Comparison of ENCODE assay signal across 14 cellular contexts in the genomic region with DNA sequence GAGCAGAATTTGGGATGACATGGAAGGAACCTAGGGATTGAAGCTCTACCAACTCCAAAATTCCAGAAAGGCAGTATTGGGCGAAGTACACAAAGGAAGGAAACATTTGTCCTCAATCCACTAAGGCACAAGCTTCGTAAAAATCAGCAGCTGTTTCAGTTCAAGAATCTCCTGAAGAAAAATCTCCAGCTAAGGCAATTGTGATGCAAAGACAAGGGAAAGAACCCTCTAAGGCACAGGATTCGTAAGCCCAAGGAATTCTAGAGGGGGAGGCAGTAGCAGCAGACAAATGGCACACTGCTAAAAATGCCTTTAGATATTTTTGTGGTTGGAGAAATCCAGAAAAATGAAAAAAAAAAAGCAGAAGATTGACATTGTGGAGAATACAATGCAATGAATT.
DNase-seq lines count a peak whose midpoint lies in the region; ATAC-seq and TF ChIP-seq lines count a peak whose summit lies in the region.
"Had no signal": no experiment of that assay in that cellular context is flagged by ENCODE, and none has a peak within 500 bp of the region (broad histone marks: within the 10 kb centered on the region; RNA-seq: fewer than 3 reads in every experiment).

No MANE protein-coding gene starts in this region.

- no peaks in the 10 kb centered on the region for H3K27me3 Mint-ChIP-seq in WTC11 (ENCODE audit: low read depth)
- H3K27me3 Mint-ChIP-seq in activated naive CD4-positive, alpha-beta T cell treated with anti-CD3 and anti-CD28 coated beads for 36 hours (ENCODE audit: low read depth): peaks cover 2% of the 10 kb centered on the region

- CTCF ChIA-PET in WTC11 (lab: Charles Lee): interaction anchor here (0.7 to 1.6 kb wide), 2 partner anchors 77 to 88 kb away, joined by 3 to 4 read pairs; no protein-coding TSS in a partner anchor
- CTCF ChIA-PET in activated naive CD4-positive, alpha-beta T cell treated with anti-CD3 and anti-CD28 coated beads for 36 hours (lab: Charles Lee): no interaction called here

- H3K4me3 ChIP-seq in H7 (ENCODE audit: insufficient read depth, low read depth, low read length): no peak overlapping the region
- H3K4me3 ChIP-seq: K562 had no signal

- DNase-seq in H7 (peak; percentile 22), WTC11 (ENCODE audit: low spot score) (no peak), iPS DF 4.7 (ENCODE audit: extremely low read depth, low spot score) (peak; percentile 28), iPS-NIHi7 (ENCODE audit: extremely low spot score) (peak; percentile 35), hypothalamus (lab: John Stamatoyannopoulos, UW) (no peak)
- no peak for DNase-seq in activated naive CD4-positive, alpha-beta T cell treated with anti-CD3 and anti-CD28 coated beads for 36 hours
- DNase-seq: BE2C; CD4-positive, alpha-beta memory T cell; DMS79; GOT3 had no signal

- ATAC-seq in WTC11 (peak; percentile 86), HG02852 (IDR thresholded peaks at IDR 0.05; ENCODE audit: unreplicated experiment) (no peak), HG03571 (IDR thresholded peaks at IDR 0.05; ENCODE audit: unreplicated experiment) (no peak)
- ATAC-seq: HCT116, K562 had no signal

- peak overlapping the region; percentile 91 for H3K27ac Mint-ChIP-seq in WTC11
- no peak overlapping the region for H3K27ac Mint-ChIP-seq in activated naive CD4-positive, alpha-beta T cell treated with anti-CD3 and anti-CD28 coated beads for 36 hours
- H3K27ac Mint-ChIP-seq: CD4-positive, alpha-beta memory T cell had no signal

- intact Hi-C loops in activated naive CD4-positive, alpha-beta T cell treated with anti-CD3 and anti-CD28 coated beads for 36 hours (cut with micrococcal nuclease): no loop called here

- H3K9me3 Mint-ChIP-seq in WTC11: no peaks in the 10 kb centered on the region
- no peaks in the 10 kb centered on the region for H3K9me3 Mint-ChIP-seq in activated naive CD4-positive, alpha-beta T cell treated with anti-CD3 and anti-CD28 coated beads for 36 hours
- H3K9me3 Mint-ChIP-seq: CD4-positive, alpha-beta memory T cell had no signal

- no peak for TF ChIP-seq CTCF in WTC11 (IDR thresholded peaks at IDR 0.05)

- peak overlapping the region; percentile 33; the same call in 1 of the 2 replicates for H3K4me3 Mint-ChIP-seq in WTC11
- H3K4me3 Mint-ChIP-seq in activated naive CD4-positive, alpha-beta T cell treated with anti-CD3 and anti-CD28 coated beads for 36 hours: no peak overlapping the region
- H3K4me3 Mint-ChIP-seq: CD4-positive, alpha-beta memory T cell had no signal

- H3K36me3 Mint-ChIP-seq in WTC11: no peaks in the 10 kb centered on the region
- H3K36me3 Mint-ChIP-seq in activated naive CD4-positive, alpha-beta T cell treated with anti-CD3 and anti-CD28 coated beads for 36 hours (ENCODE audit: low read depth): no peaks in the 10 kb centered on the region
- H3K36me3 Mint-ChIP-seq: CD4-positive, alpha-beta memory T cell had no signal

- H3K27me3 ChIP-seq in H7 (ENCODE audit: control insufficient read depth, insufficient read depth, low read length): no peaks in the 10 kb centered on the region
- H3K27me3 ChIP-seq: BE2C had no signal

- POLR2A ChIA-PET in WTC11 (lab: Charles Lee): interaction anchor here (0.5 kb wide), 1 partner anchor 254 kb away, joined by 4 read pairs; no protein-coding TSS in a partner anchor

- peaks cover 35% of the 10 kb centered on the region for H3K4me1 Mint-ChIP-seq in WTC11
- no peaks in the 10 kb centered on the region for H3K4me1 Mint-ChIP-seq in activated naive CD4-positive, alpha-beta T cell treated with anti-CD3 and anti-CD28 coated beads for 36 hours (ENCODE audit: low read depth)
- H3K4me1 Mint-ChIP-seq: CD4-positive, alpha-beta memory T cell had no signal

- H3K36me3 ChIP-seq in H7 (replicated peaks; ENCODE audit: control insufficient read depth, insufficient read depth, low read length): no peaks in the 10 kb centered on the region
- H3K36me3 ChIP-seq: BE2C had no signal

TF ChIP-seq in WTC11, 78 proteins besides CTCF, POLR2A, EP300 and RAD21:
- TF ChIP-seq TP53 (CRISPR knock-in tag; IDR thresholded peaks at IDR 0.05) (no peak), FOXP4 (CRISPR knock-in tag; IDR thresholded peaks at IDR 0.05) (no peak), USF2 (CRISPR knock-in tag; IDR thresholded peaks at IDR 0.05) (no peak)
TF ChIP-seq in WTC11: peak in this region for 0.

Comparison
In these comparisons a context has a peak if more than half of its experiments do, and no peak if none do; other contexts are left out.
1. DNase-seq: peak in H7 (single experiment), iPS DF 4.7 (single experiment) and iPS-NIHi7 (single experiment); none in WTC11 (single experiment), hypothalamus (0 of 51) and activated naive CD4-positive, alpha-beta T cell treated with anti-CD3 and anti-CD28 coated beads for 36 hours (single experiment).